Comparison of ENCODE assay signal across 14 cellular contexts in genomic region chr2:230564805-230565779, GRCh38.
DNase-seq lines count a peak whose midpoint lies in the region; ATAC-seq and TF ChIP-seq lines count a peak whose summit lies in the region.
"Had no signal": no experiment of that assay in that cellular context is flagged by ENCODE, and none has a peak within 500 bp of the region (broad histone marks: within the 10 kb centered on the region; RNA-seq: fewer than 3 reads in every experiment).

No MANE protein-coding gene starts in this region.

- TF ChIP-seq POLR2A in NB4 (IDR thresholded peaks at IDR 0.05; ENCODE audit: extremely low read depth, insufficient read length) = no peak

- DNase-seq in ACHN = peak; percentile 11
- DNase-seq in NB4 (ENCODE audit: low read depth) = peak; percentile 71
- DNase-seq in brain pericyte (ENCODE audit: low read depth, low spot score) = peak; percentile 31
- DNase-seq in mesenteric fat pad (ENCODE audit: low spot score) = no peak
- no peak for DNase-seq in middle frontal gyrus (ENCODE audit: extremely low spot score, low spot score)
- DNase-seq: activated T-cell treated with anti-CD3 and anti-CD28 coated beads, Interleukin-2, amount 50 U/mL, for 48 hours; C1 segment of cervical spinal cord; effector CD8-positive, alpha-beta T cell; substantia nigra had no signal

- H3K4me3 ChIP-seq in NB4 (ENCODE audit: low read depth, low read length) = no peak overlapping the region
- H3K4me3 ChIP-seq: skin epidermis had no signal

- no peak for TF ChIP-seq CTCF in NB4 (IDR thresholded peaks at IDR 0.05; ENCODE audit: low read depth, low read length)

- ATAC-seq in GM21367 (IDR thresholded peaks at IDR 0.05; ENCODE audit: unreplicated experiment) = peak; percentile 62
- no peak for ATAC-seq in GM21786 (IDR thresholded peaks at IDR 0.05; ENCODE audit: unreplicated experiment)
- ATAC-seq in HG03159 (IDR thresholded peaks at IDR 0.05; ENCODE audit: unreplicated experiment) = no peak
- ATAC-seq: left lobe of liver had no signal

- in situ Hi-C loops in ACHN (cut with HindIII; ENCODE audit: low pct_ligation_motif_present, low pct_unique_long_range_greater_than_20kb, low sequenced_read_pairs) = no loop called here

Comparison
In these comparisons a context has a peak if more than half of its experiments do, and no peak if none do; other contexts are left out.
1. DNase-seq: peak in ACHN (single experiment), NB4 (single experiment) and brain pericyte (single experiment); none in mesenteric fat pad (single experiment) and middle frontal gyrus (single experiment).